8 cellular contexts compared by ENCODE assay signal in the genomic region with DNA sequence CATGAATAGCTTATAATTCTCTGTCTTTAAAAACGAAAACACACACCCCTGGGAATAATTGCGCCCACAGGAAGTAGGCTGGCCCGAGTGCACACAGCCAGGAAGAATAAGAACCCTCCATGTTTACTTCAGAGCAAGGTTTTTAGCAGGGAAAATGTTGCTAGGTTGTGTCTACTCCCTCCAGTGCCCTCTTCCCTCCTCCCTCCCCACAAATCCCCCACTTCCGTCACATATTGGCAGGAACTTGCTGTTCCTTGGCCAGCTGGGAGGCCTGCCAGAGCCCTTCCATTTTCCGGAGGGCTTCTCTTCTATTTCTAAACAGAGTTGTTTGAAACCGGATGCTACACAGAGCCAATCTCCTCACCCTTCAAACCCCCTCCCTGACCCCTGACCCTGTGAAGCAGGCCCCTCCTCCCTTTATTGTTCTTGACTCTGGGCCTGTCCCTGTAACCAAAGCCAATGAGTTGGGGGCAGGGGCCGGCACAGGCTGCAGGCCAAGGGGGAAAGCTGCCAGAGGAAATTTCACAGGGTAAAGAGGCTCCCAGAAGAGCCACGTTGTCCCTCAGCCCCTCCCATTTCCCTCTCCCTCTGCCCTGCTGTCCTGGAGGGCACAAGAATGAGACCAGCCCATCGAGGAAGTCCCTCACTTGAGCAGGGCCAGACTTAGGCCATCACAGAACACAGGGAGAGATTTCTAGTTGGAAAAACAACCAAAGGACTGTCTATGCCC. TPM values are rescaled to one million over a fixed set of nuclear protein-coding genes. Genes with fewer than 3 reads are reported as not detected.
DNase-seq lines count a peak whose midpoint lies in the region; ATAC-seq and TF ChIP-seq lines count a peak whose summit lies in the region.

No MANE protein-coding gene starts in this region.

- no peaks in the 10 kb centered on the region for H3K9me3 Mint-ChIP-seq in effector memory CD8-positive, alpha-beta T cell

- H3K27ac ChIP-seq in duodenal mucosa (ENCODE audit: low read depth, low read length) (peak overlapping the region; percentile 89), tibial artery (peak overlapping the region; percentile 79 to 80)

- H3K9me3 ChIP-seq in duodenal mucosa (ENCODE audit: control insufficient read depth in 1 of 2, low read length in 2 of 2), result no peaks in the 10 kb centered on the region
- H3K9me3 ChIP-seq in tibial artery, result no peaks in the 10 kb centered on the region

- no peaks in the 10 kb centered on the region for H3K36me3 Mint-ChIP-seq in effector memory CD8-positive, alpha-beta T cell (ENCODE audit: insufficient read depth)

- H3K36me3 ChIP-seq in duodenal mucosa (ENCODE audit: control insufficient read depth in 1 of 2, insufficient read depth in 2 of 2, low read length in 2 of 2) (no peaks in the 10 kb centered on the region), tibial artery (no peaks in the 10 kb centered on the region)

- H3K27ac Mint-ChIP-seq in effector memory CD8-positive, alpha-beta T cell, result no peak overlapping the region

- intact Hi-C loops in tibial artery (cut with DNase I; ENCODE audit: low total_unique reads), result no loop called here

- peaks cover 0 to 1% of the 10 kb centered on the region in 2 donors for H3K4me1 Mint-ChIP-seq in effector memory CD8-positive, alpha-beta T cell (ENCODE audit: low read depth in 2 of 2)

- H3K27me3 ChIP-seq in duodenal mucosa (ENCODE audit: control insufficient read depth in 1 of 2, insufficient read depth in 2 of 2, low read length in 2 of 2) (no peaks in the 10 kb centered on the region), tibial artery (no peaks in the 10 kb centered on the region)

- TF ChIP-seq CTCF in tibial artery (IDR thresholded peaks at IDR 0.05), result no peak

- H3K4me3 ChIP-seq in duodenal mucosa (ENCODE audit: low read depth in 1 of 2, low read length in 2 of 2) (peak overlapping the region; percentile 24 to 46), tibial artery (peak overlapping the region; percentile 8 to 27)

- DNase-seq in AG20443 (ENCODE audit: low spot score) (peak; percentile 35), NCI-H1105 treated with DMSO at 0.1 percent for 48 hours (lab: John Stamatoyannopoulos, UW) (peak; percentile 82), lung microvascular endothelial cell (ENCODE audit: low read depth in 2 of 2) (peak; percentile 97 to 99), tibial artery (peak; percentile 84 to 94)
- no peak for DNase-seq in activated CD4-positive, alpha-beta T cell treated with anti-CD3 and anti-CD28 coated beads for 48 hours
- DNase-seq in effector memory CD8-positive, alpha-beta T cell, result no peak
- no peak for DNase-seq in stimulated activated CD4-positive, alpha-beta T cell treated with anti-CD3 and anti-CD28 coated beads, Interleukin-1b, Interleukin-23, amount 100 ng/mL, for 48 hours

- ATAC-seq in effector memory CD8-positive, alpha-beta T cell (replicated peaks), result no peak

- H3K9ac ChIP-seq in duodenal mucosa (ENCODE audit: low read depth in 1 of 2, low read length in 2 of 2), result peak overlapping the region; percentile 28 to 47

- H3K27me3 Mint-ChIP-seq in effector memory CD8-positive, alpha-beta T cell, result peaks cover 12 to 28% of the 10 kb centered on the region in 2 donors

- H3K4me3 Mint-ChIP-seq in effector memory CD8-positive, alpha-beta T cell, result no peak overlapping the region

- H3K4me1 ChIP-seq in duodenal mucosa (ENCODE audit: control insufficient read depth in 1 of 2, insufficient read depth in 2 of 2, low read length in 2 of 2) (peaks cover 59 to 76% of the 10 kb centered on the region in 2 donors), tibial artery (peaks cover 0 to 37% (median 30%) of the 10 kb centered on the region in 4 donors)

RNA-seq across cellular contexts. Expression of gene LGALSL, which starts 49.8 kb away (rescaled TPM):
- total RNA-seq in lung microvascular endothelial cell, result 2.4 and 2.6 TPM in 2 replicates

Comparison
In these comparisons a context has a peak if more than half of its experiments do, and no peak if none do; other contexts are left out.
1. DNase-seq: peak in AG20443 (single experiment), NCI-H1105 treated with DMSO at 0.1 percent for 48 hours (single experiment), lung microvascular endothelial cell (2 of 2) and tibial artery (2 of 2); none in activated CD4-positive, alpha-beta T cell treated with anti-CD3 and anti-CD28 coated beads for 48 hours (single experiment), effector memory CD8-positive, alpha-beta T cell (0 of 3) and stimulated activated CD4-positive, alpha-beta T cell treated with anti-CD3 and anti-CD28 coated beads, Interleukin-1b, Interleukin-23, amount 100 ng/mL, for 48 hours (single experiment).